13 cellular contexts compared by ENCODE assay signal in genomic region chr2:63735931-63736820, GRCh38.
A peak's percentile ranks its signal among the peaks of the same experiment; 100 is the strongest.
DNase-seq lines count a peak whose midpoint lies in the region; ATAC-seq and TF ChIP-seq lines count a peak whose summit lies in the region.
"Had no signal": no experiment of that assay in that cellular context is flagged by ENCODE, and none has a peak within 500 bp of the region (broad histone marks: within the 10 kb centered on the region; RNA-seq: fewer than 3 reads in every experiment).

No MANE protein-coding gene starts in this region.

- 78 to 91% methylated on average over 1 of the region's 1 CpG for WGBS in endodermal cell (ENCODE audit: insufficient coverage in 1 of 2, insufficient read length in 1 of 2), 2 experiments

- DNase-seq in ELR (ENCODE audit: low read depth) (peak; percentile 28), RWPE2 (ENCODE audit: low spot score) (no peak), fibroblast of gingiva (ENCODE audit: low read depth) (peak; percentile 88), sciatic nerve (ENCODE audit: low spot score) (no peak), endodermal cell (no peak), Ammon's horn (ENCODE audit: low spot score) (no peak), GF-D8 (lab: John Stamatoyannopoulos, UW) (no peak)
- DNase-seq: activated effector memory CD4-positive, alpha-beta T cell treated with Interleukin-2 at 50 U/mL for 16 hours; colonic mucosa; NCI-H345; Peyer's patch; thyroid gland had no signal

- no peaks in the 10 kb centered on the region for H3K9me3 ChIP-seq in RWPE2 (ENCODE audit: severe bottlenecking)
- H3K9me3 ChIP-seq in endodermal cell (ENCODE audit: control insufficient read depth, low read length), result no peaks in the 10 kb centered on the region
- H3K9me3 ChIP-seq: colonic mucosa, Peyer's patch, thyroid gland had no signal

- no peaks in the 10 kb centered on the region for H3K27me3 Mint-ChIP-seq in endodermal cell (ENCODE audit: insufficient read depth)

- no peaks in the 10 kb centered on the region for H3K36me3 Mint-ChIP-seq in endodermal cell (ENCODE audit: low read depth)

- intact Hi-C loops in sciatic nerve (cut with DNase I), result no loop called here

- no peak overlapping the region for H3K9ac ChIP-seq in endodermal cell (ENCODE audit: extremely low read depth, low read length, poor library complexity, severe bottlenecking)

- no peaks in the 10 kb centered on the region for H3K27me3 ChIP-seq in RWPE2 (ENCODE audit: insufficient read depth, poor library complexity, severe bottlenecking)
- no peaks in the 10 kb centered on the region for H3K27me3 ChIP-seq in endodermal cell (ENCODE audit: control insufficient read depth, insufficient read depth, low read length, poor library complexity, severe bottlenecking)
- H3K27me3 ChIP-seq: colonic mucosa, Peyer's patch, thyroid gland had no signal

- no peaks in the 10 kb centered on the region for H3K9me3 Mint-ChIP-seq in endodermal cell

- peaks cover 50% of the 10 kb centered on the region for H3K4me1 ChIP-seq in RWPE2 (ENCODE audit: insufficient read depth, poor library complexity, severe bottlenecking)
- H3K4me1 ChIP-seq in endodermal cell (ENCODE audit: control insufficient read depth, insufficient read depth, low read length), result no peaks in the 10 kb centered on the region
- H3K4me1 ChIP-seq: colonic mucosa, Peyer's patch had no signal

- H3K4me3 ChIP-seq in RWPE2 (ENCODE audit: severe bottlenecking) (no peak overlapping the region), endodermal cell (ENCODE audit: low read length) (no peak overlapping the region)
- H3K4me3 ChIP-seq: colonic mucosa, Peyer's patch, thyroid gland had no signal

- ATAC-seq in RWPE2 (ENCODE audit: low read depth), result 0 out of 3 replicates have a peak, but pooled peaks have one; percentile 19
- ATAC-seq in sciatic nerve, result peak; percentile 72
- ATAC-seq in GM21528 (IDR thresholded peaks at IDR 0.05; ENCODE audit: low FRiP score, unreplicated experiment), result no peak

- H3K4me3 Mint-ChIP-seq in endodermal cell, result no peak overlapping the region

- H3K4me1 Mint-ChIP-seq in endodermal cell, result no peaks in the 10 kb centered on the region

- H3K36me3 ChIP-seq in RWPE2 (ENCODE audit: low read depth) (no peaks in the 10 kb centered on the region), endodermal cell (ENCODE audit: control insufficient read depth, insufficient read depth, low read length) (no peaks in the 10 kb centered on the region)
- H3K36me3 ChIP-seq: colonic mucosa, Peyer's patch, thyroid gland had no signal

- H3K27ac ChIP-seq in RWPE2 (ENCODE audit: poor library complexity, severe bottlenecking) (peak overlapping the region; percentile 91), endodermal cell (ENCODE audit: low read depth, low read length) (no peak overlapping the region)
- H3K27ac ChIP-seq: colonic mucosa, Peyer's patch had no signal

- no peak overlapping the region for H3K27ac Mint-ChIP-seq in endodermal cell

- TF ChIP-seq CTCF in RWPE2 (IDR thresholded peaks at IDR 0.05; ENCODE audit: poor library complexity, severe bottlenecking) (no peak), endodermal cell (conservative IDR thresholded peaks at IDR 0.05) (no peak)

Comparison
In these comparisons a context has a peak if more than half of its experiments do, and no peak if none do; other contexts are left out.
1. DNase-seq: peak in ELR (single experiment) and fibroblast of gingiva (single experiment); none in RWPE2 (single experiment), sciatic nerve (single experiment), endodermal cell (single experiment), Ammon's horn (single experiment) and GF-D8 (single experiment).